1 cellular context compared by ENCODE assay signal in genomic region chr9:127854169-127854833, GRCh38.
TF ChIP-seq lines count a peak whose summit lies in the region.

Gene ENG, minus strand, starts transcription at chr9:127854658. Its CDS starts 303 bp downstream, at chr9:127854355.

TF ChIP-seq in GM12878, 131 proteins besides CTCF, POLR2A, EP300 and RAD21 (continued from another document):
- 0 out of 2 replicates have a peak, but pooled peaks have one; percentile 39 for TF ChIP-seq ZNF687 (IDR thresholded peaks at IDR 0.05)
- TF ChIP-seq KLF5 (IDR thresholded peaks at IDR 0.05; ENCODE audit: partially characterized antibody), result no peak
- no peak for TF ChIP-seq MEF2A (IDR thresholded peaks at IDR 0.05; ENCODE audit: insufficient read depth, low read depth, low read length)
- no peak for TF ChIP-seq HDAC6 (IDR thresholded peaks at IDR 0.05; ENCODE audit: unreplicated experiment)
- TF ChIP-seq RB1 (IDR thresholded peaks at IDR 0.05; ENCODE audit: borderline replicate concordance), result no peak
- TF ChIP-seq DPF2 (IDR thresholded peaks at IDR 0.05), result 0 out of 2 replicates have a peak, but pooled peaks have one; percentile 17
- peak in 1 of 2 experiments; percentile 22; a peak in 1 of 4 replicates for TF ChIP-seq BHLHE40 (IDR thresholded peaks at IDR 0.05; ENCODE audit: borderline replicate concordance in 1 of 2, low read depth in 2 of 2, low read length in 1 of 2)
- no peak for TF ChIP-seq NKRF (conservative IDR thresholded peaks at IDR 0.05)
- TF ChIP-seq ETV6 (conservative IDR thresholded peaks at IDR 0.05 in 1 of 2, IDR thresholded peaks at IDR 0.05 in 1 of 2; ENCODE audit: borderline replicate concordance in 1 of 2, low read depth in 1 of 2), result no peak
- TF ChIP-seq NFYA (IDR thresholded peaks at IDR 0.05; ENCODE audit: borderline replicate concordance, low read depth, low read length), result no peak
- peak; percentile 52 for TF ChIP-seq LARP7 (IDR thresholded peaks at IDR 0.05)
- no peak for TF ChIP-seq ZBTB33 (IDR thresholded peaks at IDR 0.05)
- TF ChIP-seq MTA3 (IDR thresholded peaks at IDR 0.05; ENCODE audit: borderline replicate concordance, low read length), result no peak
- TF ChIP-seq SREBF2 (IDR thresholded peaks at IDR 0.05; ENCODE audit: low read length), result no peak
